In genomic region chr9:124617477-124618141, GRCh38 we compare ENCODE assay signal across 8 cellular contexts.
DNase-seq lines count a peak whose midpoint lies in the region; ATAC-seq, FAIRE-seq and TF ChIP-seq lines count a peak whose summit lies in the region.

No MANE protein-coding gene starts in this region.

- TF ChIP-seq POLR2A in HepG2 (IDR thresholded peaks at IDR 0.05; ENCODE audit: insufficient read depth in 1 of 2, low read depth in 2 of 2, low read length in 2 of 2) = no peak

- H3K4me2 ChIP-seq in HepG2 (ENCODE audit: low read depth, low read length) = no peak overlapping the region

- no peak overlapping the region for H3K4me3 Mint-ChIP-seq in CD4-positive, alpha-beta T cell

- H3K9me3 Mint-ChIP-seq in CD4-positive, alpha-beta T cell = no peaks in the 10 kb centered on the region

- TF ChIP-seq CTCF in CD4-positive, alpha-beta T cell (IDR thresholded peaks at IDR 0.05) = peak; percentile 74
- TF ChIP-seq CTCF in coronary artery (IDR thresholded peaks at IDR 0.05) (peak; percentile 84), HepG2 (CRISPR knock-in tag; IDR thresholded peaks at IDR 0.05) (peak; percentile 92)

- TF ChIP-seq EP300 in HepG2 (IDR thresholded peaks at IDR 0.05; ENCODE audit: low read depth in 2 of 2, low read length in 2 of 2) (no peak), HepG2 (CRISPR knock-in tag; IDR thresholded peaks at IDR 0.05; ENCODE audit: borderline replicate concordance) (no peak)

- H3K4me3 ChIP-seq in HAP-1 (no peak overlapping the region), coronary artery (no peak overlapping the region), HepG2 (replicated peaks in 1 of 3; ENCODE audit: insufficient read depth in 1 of 3, low read depth in 2 of 3, low read length in 3 of 3) (no peak overlapping the region)

- WGBS in HepG2 (ENCODE audit: low lambda C conversion rate) = 37% methylated on average over 3 of the region's 3 CpGs

- 0 out of 2 replicates have a peak, but pooled peaks cover 7% of the 10 kb centered on the region for H4K20me1 ChIP-seq in HepG2 (ENCODE audit: insufficient read depth, low read length)

- in situ Hi-C loops in HAP-1 (cut with MboI; ENCODE audit: low sequenced_read_pairs) (loop anchor here (5.0 kb wide), 1 partner anchor 90 kb away; no protein-coding TSS in a partner anchor), HepG2 (cut with HindIII; ENCODE audit: extremely low pct_ligation_motif_present, low pct_unique_long_range_greater_than_20kb) (loop anchor here (5.0 kb wide), 1 partner anchor 95 kb away; no protein-coding TSS in a partner anchor)

- H3K27ac Mint-ChIP-seq in CD4-positive, alpha-beta T cell = no peak overlapping the region

- no TSS peak for BruUV-seq in HepG2 (replicated peaks; lab: Mats Ljungman, UMichigan)

- POLR2A ChIA-PET in CD4-positive, alpha-beta T cell (lab: Charles Lee) = interaction anchor here (0.6 to 1.1 kb wide), 2 partner anchors 41 to 94 kb away, joined by 4 read pairs; no protein-coding TSS in a partner anchor
- POLR2A ChIA-PET in HepG2 (lab: Yijun Ruan, JAX) = interaction anchor here (0.7 to 1.4 kb wide), 4 partner anchors 66 to 154 kb away, joined by 3 read pairs; partner anchors contain the start of gene NR6A1

- H2AFZ ChIP-seq in HepG2 (ENCODE audit: low read length) = no peak overlapping the region

- peaks cover 8% of the 10 kb centered on the region for H3K79me2 ChIP-seq in HepG2 (ENCODE audit: insufficient read depth, low read length)

- H3K27ac ChIP-seq in CD4-positive, alpha-beta T cell (ENCODE audit: low read depth, low read length) = no peak overlapping the region
- H3K27ac ChIP-seq in coronary artery (no peak overlapping the region), HepG2 (ENCODE audit: extremely low read length, insufficient read depth, low read length) (no peak overlapping the region)

- ATAC-seq in CD4-positive, alpha-beta T cell (ENCODE audit: poor library complexity) = peak; percentile 71
- ATAC-seq in HepG2 = peak; percentile 94
- no peak for ATAC-seq in GM18870 (IDR thresholded peaks at IDR 0.05; ENCODE audit: unreplicated experiment)

- no peaks in the 10 kb centered on the region for H3K36me3 ChIP-seq in HAP-1 (replicated peaks)
- no peaks in the 10 kb centered on the region for H3K36me3 ChIP-seq in HepG2 (replicated peaks in 1 of 2; ENCODE audit: control insufficient read depth in 1 of 2, insufficient read depth in 2 of 2, low read length in 2 of 2)

- CTCF ChIA-PET in CD4-positive, alpha-beta T cell (lab: Charles Lee) = interaction anchor here (0.6 to 1.5 kb wide), 9 partner anchors 9 to 1922 kb away, joined by 3 to 6 read pairs (median 4); partner anchors contain the start of gene WDR38
- CTCF ChIA-PET in HepG2 (lab: Yijun Ruan, JAX; ENCODE audit: low intra/inter-chr PET ratio, low total read pairs) = interaction anchor here (0.8 to 4.5 kb wide), 4 partner anchors 66 to 148 kb away, joined by 4 to 141 read pairs (median 12); no protein-coding TSS in a partner anchor

- intact Hi-C loops in CD4-positive, alpha-beta T cell (cut with DNase I, micrococcal nuclease) = loop anchor here (1.0 to 5.0 kb wide), 4 partner anchors 95 to 755 kb away; partner anchors contain the start of gene WDR38 (in 1 of the 2)
- intact Hi-C loops in HepG2 (cut with micrococcal nuclease; ENCODE audit: unreplicated experiment) = loop anchor here (1.0 to 2.0 kb wide), 3 partner anchors 66 to 137 kb away; no protein-coding TSS in a partner anchor

- H3K4me1 Mint-ChIP-seq in CD4-positive, alpha-beta T cell (ENCODE audit: low read depth) = no peaks in the 10 kb centered on the region

- no peak overlapping the region for H3K9ac ChIP-seq in HepG2 (ENCODE audit: insufficient read depth, low read depth, low read length)

- H3K4me1 ChIP-seq in HAP-1 (peaks cover 48% of the 10 kb centered on the region), HepG2 (ENCODE audit: insufficient read depth, low read length) (peaks cover 23% of the 10 kb centered on the region)

- no peaks in the 10 kb centered on the region for H3K9me3 ChIP-seq in CD4-positive, alpha-beta T cell (ENCODE audit: control insufficient read depth, low read length)
- H3K9me3 ChIP-seq in HAP-1 = no peaks in the 10 kb centered on the region
- H3K9me3 ChIP-seq in HepG2 (ENCODE audit: low read length) = no peaks in the 10 kb centered on the region

- peak; percentile 92 for FAIRE-seq in HepG2 (lab: Jason Lieb, UNC)

- peak; percentile 93 for TF ChIP-seq RAD21 in HepG2 (CRISPR knock-in tag; IDR thresholded peaks at IDR 0.05)

- no peaks in the 10 kb centered on the region for H3K36me3 Mint-ChIP-seq in CD4-positive, alpha-beta T cell (ENCODE audit: low read depth)

- H3K27me3 ChIP-seq in CD4-positive, alpha-beta T cell (ENCODE audit: control insufficient read depth, insufficient read depth, low read length) = peaks cover 6% of the 10 kb centered on the region
- H3K27me3 ChIP-seq in HAP-1 (ENCODE audit: low read depth) = no peaks in the 10 kb centered on the region
- H3K27me3 ChIP-seq in HepG2 (ENCODE audit: control insufficient read depth in 1 of 2, insufficient read depth in 2 of 2, low read length in 2 of 2) = no peaks in the 10 kb centered on the region

- peaks cover 12% of the 10 kb centered on the region for H3K27me3 Mint-ChIP-seq in CD4-positive, alpha-beta T cell

- DNase-seq in CD4-positive, alpha-beta T cell = peak; percentile 56 to 77 (median 62)
- DNase-seq in HAP-1 (ENCODE audit: low spot score in 2 of 2) (peak; percentile 65 to 90), NCI-H345 (lab: John Stamatoyannopoulos, UW) (peak; percentile 64), coronary artery (ENCODE audit: low spot score) (no peak), HepG2 (ENCODE audit: low spot score) (peak; percentile 66)
- DNase-seq in activated CD4-positive, alpha-beta T cell treated with anti-CD3 and anti-CD28 coated beads for 48 hours = peak; percentile 84
- peak; percentile 49 to 71 (median 56) for DNase-seq in stimulated activated CD4-positive, alpha-beta T cell treated with anti-CD3 and anti-CD28 coated beads, TNF-alpha, amount 100 ng/mL, for 24 hours (ENCODE audit: low read depth in 3 of 3)

TF ChIP-seq in HepG2, 621 proteins besides CTCF, POLR2A, EP300 and RAD21 (continues in another document):
- TF ChIP-seq, protein P1, sequence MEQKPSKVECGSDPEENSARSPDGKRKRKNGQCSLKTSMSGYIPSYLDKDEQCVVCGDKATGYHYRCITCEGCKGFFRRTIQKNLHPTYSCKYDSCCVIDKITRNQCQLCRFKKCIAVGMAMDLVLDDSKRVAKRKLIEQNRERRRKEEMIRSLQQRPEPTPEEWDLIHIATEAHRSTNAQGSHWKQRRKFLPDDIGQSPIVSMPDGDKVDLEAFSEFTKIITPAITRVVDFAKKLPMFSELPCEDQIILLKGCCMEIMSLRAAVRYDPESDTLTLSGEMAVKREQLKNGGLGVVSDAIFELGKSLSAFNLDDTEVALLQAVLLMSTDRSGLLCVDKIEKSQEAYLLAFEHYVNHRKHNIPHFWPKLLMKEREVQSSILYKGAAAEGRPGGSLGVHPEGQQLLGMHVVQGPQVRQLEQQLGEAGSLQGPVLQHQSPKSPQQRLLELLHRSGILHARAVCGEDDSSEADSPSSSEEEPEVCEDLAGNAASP (CRISPR knock-in tag; IDR thresholded peaks at IDR 0.05; ENCODE audit: borderline replicate concordance) = 0 out of 2 replicates have a peak, but pooled peaks have one; percentile 30
- no peak for TF ChIP-seq ZMYM2 (CRISPR knock-in tag; IDR thresholded peaks at IDR 0.05)
- TF ChIP-seq HNRNPK (IDR thresholded peaks at IDR 0.05; ENCODE audit: low read depth, low read length, poor library complexity, severe bottlenecking) = no peak
- 0 out of 2 replicates have a peak, but pooled peaks have one; percentile 60 for TF ChIP-seq ZNF605 (CRISPR knock-in tag; IDR thresholded peaks at IDR 0.05)
- peak; percentile 94 for TF ChIP-seq STAG1 (CRISPR knock-in tag; IDR thresholded peaks at IDR 0.05)
- TF ChIP-seq ZNF331 (CRISPR knock-in tag; IDR thresholded peaks at IDR 0.05) = 0 out of 2 replicates have a peak, but pooled peaks have one; percentile 40
- TF ChIP-seq MIXL1 (CRISPR knock-in tag; IDR thresholded peaks at IDR 0.05) = peak; percentile 20; the same call in 1 of the 2 replicates
- TF ChIP-seq, protein P2, sequence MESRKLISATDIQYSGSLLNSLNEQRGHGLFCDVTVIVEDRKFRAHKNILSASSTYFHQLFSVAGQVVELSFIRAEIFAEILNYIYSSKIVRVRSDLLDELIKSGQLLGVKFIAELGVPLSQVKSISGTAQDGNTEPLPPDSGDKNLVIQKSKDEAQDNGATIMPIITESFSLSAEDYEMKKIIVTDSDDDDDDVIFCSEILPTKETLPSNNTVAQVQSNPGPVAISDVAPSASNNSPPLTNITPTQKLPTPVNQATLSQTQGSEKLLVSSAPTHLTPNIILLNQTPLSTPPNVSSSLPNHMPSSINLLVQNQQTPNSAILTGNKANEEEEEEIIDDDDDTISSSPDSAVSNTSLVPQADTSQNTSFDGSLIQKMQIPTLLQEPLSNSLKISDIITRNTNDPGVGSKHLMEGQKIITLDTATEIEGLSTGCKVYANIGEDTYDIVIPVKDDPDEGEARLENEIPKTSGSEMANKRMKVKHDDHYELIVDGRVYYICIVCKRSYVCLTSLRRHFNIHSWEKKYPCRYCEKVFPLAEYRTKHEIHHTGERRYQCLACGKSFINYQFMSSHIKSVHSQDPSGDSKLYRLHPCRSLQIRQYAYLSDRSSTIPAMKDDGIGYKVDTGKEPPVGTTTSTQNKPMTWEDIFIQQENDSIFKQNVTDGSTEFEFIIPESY (CRISPR knock-in tag; IDR thresholded peaks at IDR 0.05) = peak; percentile 34; the same call in 1 of the 2 replicates
- peak; percentile 39 for TF ChIP-seq FOSL2 (CRISPR knock-in tag; IDR thresholded peaks at IDR 0.05)
- TF ChIP-seq SMARCC2 (IDR thresholded peaks at IDR 0.05) = no peak
- TF ChIP-seq, protein P3, sequence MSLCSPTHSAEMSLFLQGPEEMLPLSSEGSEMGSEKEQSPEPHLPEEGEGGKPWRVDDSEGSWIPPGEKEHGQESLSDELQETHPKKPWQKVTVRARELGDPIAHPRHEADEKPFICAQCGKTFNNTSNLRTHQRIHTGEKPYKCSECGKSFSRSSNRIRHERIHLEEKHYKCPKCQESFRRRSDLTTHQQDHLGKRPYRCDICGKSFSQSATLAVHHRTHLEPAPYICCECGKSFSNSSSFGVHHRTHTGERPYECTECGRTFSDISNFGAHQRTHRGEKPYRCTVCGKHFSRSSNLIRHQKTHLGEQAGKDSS (CRISPR knock-in tag; IDR thresholded peaks at IDR 0.05; ENCODE audit: borderline replicate concordance, low read depth) = no peak
- TF ChIP-seq TEAD3 (CRISPR knock-in tag; optimal IDR thresholded peaks at IDR 0.05; ENCODE audit: borderline replicate concordance) = no peak
- TF ChIP-seq ZNF143 (CRISPR knock-in tag; IDR thresholded peaks at IDR 0.05) = no peak
- TF ChIP-seq ZNF580 (CRISPR knock-in tag; IDR thresholded peaks at IDR 0.05; ENCODE audit: borderline replicate concordance, low read depth) = 0 out of 2 replicates have a peak, but pooled peaks have one; percentile 23
- no peak for TF ChIP-seq ZNF773 (CRISPR knock-in tag; IDR thresholded peaks at IDR 0.05; ENCODE audit: borderline replicate concordance)
- no peak for TF ChIP-seq ATAD3A (CRISPR knock-in tag; IDR thresholded peaks at IDR 0.05)
